ENCODE assay signal across 8 cellular contexts in genomic region chr18:47283476-47283875, GRCh38.
DNase-seq lines count a peak whose midpoint lies in the region; ATAC-seq and TF ChIP-seq lines count a peak whose summit lies in the region.

No MANE protein-coding gene starts in this region.

- no peak overlapping the region for H3K4me3 ChIP-seq in HAP-1

- TF ChIP-seq CTCF in C4-2B (conservative IDR thresholded peaks at IDR 0.05), result peak; percentile 78

- in situ Hi-C loops in HAP-1 (cut with MboI; ENCODE audit: low sequenced_read_pairs), result no loop called here

- no peak for ATAC-seq in GM18517 (IDR thresholded peaks at IDR 0.05; ENCODE audit: unreplicated experiment)
- no peak for ATAC-seq in GM21367 (IDR thresholded peaks at IDR 0.05; ENCODE audit: unreplicated experiment)

- DNase-seq in HAP-1 (ENCODE audit: low spot score in 2 of 2) (peak; percentile 45 to 48), RKO (ENCODE audit: low spot score) (peak; percentile 47), glomerular visceral epithelial cell (ENCODE audit: extremely low spot score) (peak; percentile 30), hippocampal formation (lab: John Stamatoyannopoulos, UW) (no peak), NCI-H187 (lab: John Stamatoyannopoulos, UW) (no peak)

- H3K4me1 ChIP-seq in HAP-1, result no peaks in the 10 kb centered on the region

- H3K27ac ChIP-seq in C4-2B, result no peak overlapping the region

- no peaks in the 10 kb centered on the region for H3K9me3 ChIP-seq in HAP-1

- no peaks in the 10 kb centered on the region for H3K27me3 ChIP-seq in HAP-1 (ENCODE audit: low read depth)

- H3K36me3 ChIP-seq in HAP-1 (replicated peaks), result no peaks in the 10 kb centered on the region

Comparison
In these comparisons a context has a peak if more than half of its experiments do, and no peak if none do; other contexts are left out.
1. DNase-seq: peak in HAP-1 (2 of 2), RKO (single experiment) and glomerular visceral epithelial cell (single experiment); none in hippocampal formation (0 of 2) and NCI-H187 (0 of 2).